14 cellular contexts compared by ENCODE assay signal in genomic region chr16:29744541-29745101, GRCh38. TPM values are rescaled to one million over a fixed set of nuclear protein-coding genes. Genes with fewer than 3 reads are reported as not detected.
A peak's percentile ranks its signal among the peaks of the same experiment; 100 is the strongest.
DNase-seq lines count a peak whose midpoint lies in the region; ATAC-seq and TF ChIP-seq lines count a peak whose summit lies in the region.
"Had no signal": no experiment of that assay in that cellular context is flagged by ENCODE, and none has a peak within 500 bp of the region (broad histone marks: within the 10 kb centered on the region; RNA-seq: fewer than 3 reads in every experiment).

No MANE protein-coding gene starts in this region.

- H3K9me3 Mint-ChIP-seq in CD8-positive, alpha-beta T cell, result no peaks in the 10 kb centered on the region
- H3K9me3 Mint-ChIP-seq in IgD-negative memory B cell (peaks cover 0 to 4% (median 0%) of the 10 kb centered on the region in 3 donors), progenitor cell of endocrine pancreas (ENCODE audit: low read depth) (no peaks in the 10 kb centered on the region)
- H3K9me3 Mint-ChIP-seq in activated T-helper 17 cell treated with anti-CD3 and anti-CD28 coated beads, Interleukin-2, amount 50 U/mL, for 72 hours, result no peaks in the 10 kb centered on the region

- 69 to 86% methylated on average over 20 of the region's 20 CpGs for WGBS in sigmoid colon, 2 donors

- no peak for ATAC-seq in CD8-positive, alpha-beta T cell
- ATAC-seq in activated T-helper 17 cell treated with anti-CD3 and anti-CD28 coated beads, Interleukin-2, amount 50 U/mL, for 72 hours (replicated peaks), result no peak
- ATAC-seq in HG03354 (IDR thresholded peaks at IDR 0.05; ENCODE audit: poor library complexity, severe bottlenecking, unreplicated experiment), result no peak
- ATAC-seq: gastroesophageal sphincter, K562 had no signal

- TF ChIP-seq EP300 in sigmoid colon (IDR thresholded peaks at IDR 0.05), result no peak

- no peak for TF ChIP-seq CTCF in CD8-positive, alpha-beta T cell (IDR thresholded peaks at IDR 0.05)
- no peak for TF ChIP-seq CTCF in progenitor cell of endocrine pancreas (IDR thresholded peaks at IDR 0.05; ENCODE audit: unreplicated experiment)
- no peak for TF ChIP-seq CTCF in sigmoid colon (IDR thresholded peaks at IDR 0.05)

- H3K27me3 Mint-ChIP-seq in CD8-positive, alpha-beta T cell (ENCODE audit: low read depth), result no peaks in the 10 kb centered on the region
- H3K27me3 Mint-ChIP-seq in IgD-negative memory B cell (no peaks in the 10 kb centered on the region), progenitor cell of endocrine pancreas (no peaks in the 10 kb centered on the region)
- no peaks in the 10 kb centered on the region for H3K27me3 Mint-ChIP-seq in activated T-helper 17 cell treated with anti-CD3 and anti-CD28 coated beads, Interleukin-2, amount 50 U/mL, for 72 hours

- POLR2A ChIA-PET in CD8-positive, alpha-beta T cell (lab: Charles Lee), result interaction anchor here (0.9 to 4.4 kb wide), 6 partner anchors 9 to 71 kb away, joined by 4 to 31 read pairs (median 4); partner anchors contain the start of genes KIF22 and PAGR1

- intact Hi-C loops in CD8-positive, alpha-beta T cell (cut with DNase I, micrococcal nuclease), result loop anchor here (1.0 kb wide), 6 partner anchors 23 to 119 kb away; partner anchors contain the start of genes CDIPT (in 1 of the 2), KIF22 (in 1 of the 2) and PAGR1 (in 1 of the 2)
- intact Hi-C loops in head of caudate nucleus (cut with DNase I) (no loop called here), sigmoid colon (cut with DNase I) (no loop called here)

- CTCF ChIA-PET in CD8-positive, alpha-beta T cell (lab: Charles Lee), result interaction anchor here (0.9 to 3.9 kb wide), 5 partner anchors 15 to 64 kb away, joined by 3 to 19 read pairs (median 8); partner anchors contain the start of gene KIF22

- peaks cover 70% of the 10 kb centered on the region for H3K36me3 Mint-ChIP-seq in CD8-positive, alpha-beta T cell
- H3K36me3 Mint-ChIP-seq in IgD-negative memory B cell (peaks cover 18% of the 10 kb centered on the region), progenitor cell of endocrine pancreas (ENCODE audit: insufficient read depth) (no peaks in the 10 kb centered on the region)
- H3K36me3 Mint-ChIP-seq in activated T-helper 17 cell treated with anti-CD3 and anti-CD28 coated beads, Interleukin-2, amount 50 U/mL, for 72 hours (ENCODE audit: low read depth), result peaks cover 57% of the 10 kb centered on the region

- H3K36me3 ChIP-seq in CD8-positive, alpha-beta T cell (ENCODE audit: insufficient read depth, low read length), result peaks cover 15% of the 10 kb centered on the region
- H3K36me3 ChIP-seq in MG63, result no peaks in the 10 kb centered on the region
- no peaks in the 10 kb centered on the region for H3K36me3 ChIP-seq in sigmoid colon
- H3K36me3 ChIP-seq: gastroesophageal sphincter had no signal

- H3K27ac Mint-ChIP-seq in CD8-positive, alpha-beta T cell, result peak overlapping the region; percentile 96
- H3K27ac Mint-ChIP-seq in IgD-negative memory B cell (peak overlapping the region; percentile 96 to 100 (median 100)), progenitor cell of endocrine pancreas (peak overlapping the region; percentile 73)
- H3K27ac Mint-ChIP-seq in activated T-helper 17 cell treated with anti-CD3 and anti-CD28 coated beads, Interleukin-2, amount 50 U/mL, for 72 hours, result peak overlapping the region; percentile 100

- peak overlapping the region; percentile 93 for H3K4me3 ChIP-seq in CD8-positive, alpha-beta T cell (ENCODE audit: low read depth, low read length)
- no peak overlapping the region for H3K4me3 ChIP-seq in MG63
- no peak overlapping the region for H3K4me3 ChIP-seq in sigmoid colon
- H3K4me3 ChIP-seq: K562, SK-N-MC had no signal

- peak in 3 of 7 experiments; percentile 27 to 65 (median 33) for DNase-seq in CD8-positive, alpha-beta T cell
- DNase-seq in progenitor cell of endocrine pancreas (ENCODE audit: low spot score, unreplicated experiment), result no peak
- no peak for DNase-seq in MG63
- no peak for DNase-seq in head of caudate nucleus
- DNase-seq in sigmoid colon, result no peak
- DNase-seq: mammary epithelial cell had no signal

- H3K27ac ChIP-seq in CD8-positive, alpha-beta T cell (ENCODE audit: low read depth, low read length), result peak overlapping the region; percentile 98
- H3K27ac ChIP-seq in sigmoid colon, result no peak overlapping the region
- H3K27ac ChIP-seq: SK-N-MC had no signal

- no peak for TF ChIP-seq POLR2A in sigmoid colon (IDR thresholded peaks at IDR 0.05)

- peaks cover 75% of the 10 kb centered on the region for H3K4me1 ChIP-seq in CD8-positive, alpha-beta T cell (ENCODE audit: insufficient read depth, low read length)
- H3K4me1 ChIP-seq in sigmoid colon, result no peaks in the 10 kb centered on the region
- H3K4me1 ChIP-seq: gastroesophageal sphincter had no signal

- peak overlapping the region; percentile 94 for H3K4me3 Mint-ChIP-seq in CD8-positive, alpha-beta T cell
- H3K4me3 Mint-ChIP-seq in IgD-negative memory B cell (peak overlapping the region; percentile 92 to 99 (median 98)), progenitor cell of endocrine pancreas (ENCODE audit: low read depth) (no peak overlapping the region)
- H3K4me3 Mint-ChIP-seq in activated T-helper 17 cell treated with anti-CD3 and anti-CD28 coated beads, Interleukin-2, amount 50 U/mL, for 72 hours, result peak overlapping the region; percentile 95

- H3K4me1 Mint-ChIP-seq in CD8-positive, alpha-beta T cell (ENCODE audit: low read depth), result peaks cover 79% of the 10 kb centered on the region
- H3K4me1 Mint-ChIP-seq in IgD-negative memory B cell (peaks cover 39 to 61% (median 40%) of the 10 kb centered on the region in 3 donors), progenitor cell of endocrine pancreas (ENCODE audit: low read depth) (peaks cover 17% of the 10 kb centered on the region)
- peaks cover 32% of the 10 kb centered on the region for H3K4me1 Mint-ChIP-seq in activated T-helper 17 cell treated with anti-CD3 and anti-CD28 coated beads, Interleukin-2, amount 50 U/mL, for 72 hours

- no peaks in the 10 kb centered on the region for H3K27me3 ChIP-seq in CD8-positive, alpha-beta T cell (ENCODE audit: insufficient read depth, low read length)
- H3K27me3 ChIP-seq in MG63, result no peaks in the 10 kb centered on the region
- H3K27me3 ChIP-seq in sigmoid colon, result peaks cover 0 to 5% (median 0%) of the 10 kb centered on the region in 3 donors

- H3K9me3 ChIP-seq in CD8-positive, alpha-beta T cell (ENCODE audit: low read length), result no peaks in the 10 kb centered on the region
- H3K9me3 ChIP-seq in MG63, result no peaks in the 10 kb centered on the region
- H3K9me3 ChIP-seq in sigmoid colon, result no peaks in the 10 kb centered on the region
- H3K9me3 ChIP-seq: gastroesophageal sphincter had no signal

RNA-seq across cellular contexts. Expression of gene C16orf54, which starts 1.2 kb away (rescaled TPM):
- total RNA-seq in CD8-positive, alpha-beta T cell, result 100 to 1,000 TPM; 129 to 132 TPM
- polyA plus RNA-seq in IgD-negative memory B cell (50.6 TPM), sigmoid colon (10 to 100 TPM in 1 of 3 donors, under 1 TPM in 1, not detected in 1; 0.46 to 10.1 TPM)
- 10 to 100 TPM; 15.9 to 23.5 TPM for total RNA-seq in activated T-helper 17 cell treated with anti-CD3 and anti-CD28 coated beads, Interleukin-2, amount 50 U/mL, for 72 hours
- total RNA-seq in progenitor cell of endocrine pancreas (0.17 and 0.38 TPM in 2 replicates), sigmoid colon (1 to 10 TPM in 2 of 4 donors, under 1 TPM in 2; 0.82 to 2.5 (median 1.0) TPM)
- not detected in 2 replicates for total RNA-seq in MG63 (2014; rRNA removed; shearing (Covaris generic); ENCODE audit: low replicate concordance)
- total RNA-seq: mammary epithelial cell, NCI-H460, renal cortical epithelial cell had no signal
- polyA plus RNA-seq: K562, mammary epithelial cell had no signal

RNA-seq across cellular contexts. Expression of gene ZG16, which starts 33.4 kb away (rescaled TPM):
- total RNA-seq in CD8-positive, alpha-beta T cell, result not detected
- polyA plus RNA-seq in IgD-negative memory B cell (not detected), sigmoid colon (1,000 to 10,000 TPM in 1 of 3 donors, 100 to 1,000 TPM in 2; 237 to 1,249 (median 770) TPM)
- total RNA-seq in activated T-helper 17 cell treated with anti-CD3 and anti-CD28 coated beads, Interleukin-2, amount 50 U/mL, for 72 hours, result not detected
- total RNA-seq in progenitor cell of endocrine pancreas (not detected in 2 replicates), sigmoid colon (1 to 10 TPM in 1 of 4 donors, not detected in 3; 1.4 TPM)
- not detected in 2 replicates for total RNA-seq in MG63 (2014; rRNA removed; shearing (Covaris generic); ENCODE audit: low replicate concordance)
- total RNA-seq: gastroesophageal sphincter, mammary epithelial cell, NCI-H460, renal cortical epithelial cell had no signal
- polyA plus RNA-seq: K562, mammary epithelial cell had no signal

RNA-seq across cellular contexts. Expression of gene KIF22, which starts 45.9 kb away (rescaled TPM):
- total RNA-seq in CD8-positive, alpha-beta T cell, result 100 to 1,000 TPM in 1 of 2 experiments, 10 to 100 TPM in 1; 93.5 to 105 TPM
- polyA plus RNA-seq in IgD-negative memory B cell, result 34.7 TPM
- 100 to 1,000 TPM; 122 to 139 TPM for total RNA-seq in activated T-helper 17 cell treated with anti-CD3 and anti-CD28 coated beads, Interleukin-2, amount 50 U/mL, for 72 hours
- 78.4 and 79.8 TPM in 2 replicates for total RNA-seq in progenitor cell of endocrine pancreas
- total RNA-seq in MG63 (2014; rRNA removed; shearing (Covaris generic); ENCODE audit: low replicate concordance), result 74.9 and 134 TPM in 2 replicates
- 10 to 100 TPM; 11.5 to 16.1 (median 13.7) TPM for total RNA-seq in sigmoid colon
- 10 to 100 TPM; 28.0 to 71.5 (median 31.2) TPM for polyA plus RNA-seq in sigmoid colon

Comparison
In these comparisons a context has a peak if more than half of its experiments do, and no peak if none do; other contexts are left out.
1. RNA of gene C16orf54, which starts 1.2 kb away (total RNA-seq): 129 to 132 TPM in CD8-positive, alpha-beta T cell; 15.9 to 23.5 TPM in activated T-helper 17 cell treated with anti-CD3 and anti-CD28 coated beads, Interleukin-2, amount 50 U/mL, for 72 hours, 0.82 to 2.5 TPM in sigmoid colon, 0.17 to 0.38 TPM in progenitor cell of endocrine pancreas and not detected in MG63; every median in the first group is over 4 times any median in the second.
2. intact Hi-C loops: an anchor here in CD8-positive, alpha-beta T cell (1.0 kb wide); none called in head of caudate nucleus and sigmoid colon.
3. Peak in every context shown above with its lines, with median percentiles within 50 percentile points of each other: H3K27ac Mint-ChIP-seq.